Comparison of ENCODE assay signal across 18 cellular contexts in genomic region chr2:29688429-29688828, GRCh38.
A peak's percentile ranks its signal among the peaks of the same experiment; 100 is the strongest.
DNase-seq lines count a peak whose midpoint lies in the region; ATAC-seq, FAIRE-seq and TF ChIP-seq lines count a peak whose summit lies in the region.
"Had no signal": no experiment of that assay in that cellular context is flagged by ENCODE, and none has a peak within 500 bp of the region (broad histone marks: within the 10 kb centered on the region; RNA-seq: fewer than 3 reads in every experiment).

No MANE protein-coding gene starts in this region.

- H3K36me3 Mint-ChIP-seq in activated CD4-positive, alpha-beta T cell treated with anti-CD3 and anti-CD28 coated beads, Interleukin-2, amount 10 ng/mL, durations not matched to agents 24 days and 14 days (ENCODE audit: low read depth): no peaks in the 10 kb centered on the region
- H3K36me3 Mint-ChIP-seq in activated CD4-positive, alpha-beta T cell treated with anti-CD3 and anti-CD28 coated beads, Interleukin-2, amount 10 ng/mL, durations not matched to agents 7 days and 5 days (ENCODE audit: low read depth): no peaks in the 10 kb centered on the region

- H3K27ac ChIP-seq in mesenchymal stem cell (ENCODE audit: low read length, poor library complexity, severe bottlenecking) (no peak overlapping the region), pancreas (peak overlapping the region in 1 of 4 donors; percentile 8), gastrocnemius medialis (no peak overlapping the region)
- H3K27ac ChIP-seq: 22Rv1, A549, C4-2B had no signal

- CTCF ChIA-PET in activated CD4-positive, alpha-beta T cell treated with anti-CD3 and anti-CD28 coated beads, Interleukin-2, amount 10 ng/mL, durations not matched to agents 7 days and 5 days (lab: Charles Lee): no interaction called here

- no peak for TF ChIP-seq CTCF in pancreas (IDR thresholded peaks at IDR 0.05)
- no peak for TF ChIP-seq CTCF in gastrocnemius medialis (IDR thresholded peaks at IDR 0.05 in 4 of 5, conservative IDR thresholded peaks at IDR 0.05 in 1 of 5)

- peak in 3 of 4 donors; percentile 32 to 82 (median 51) for ATAC-seq in pancreas
- no peak for ATAC-seq in gastrocnemius medialis
- no peak for ATAC-seq in GM21447 (IDR thresholded peaks at IDR 0.05; ENCODE audit: unreplicated experiment)
- ATAC-seq: A549, GM12878 had no signal

- H3K36me3 ChIP-seq in mesenchymal stem cell (ENCODE audit: control insufficient read depth in 1 of 2, insufficient read depth in 2 of 2, low read depth in 1 of 2, low read length in 2 of 2): peaks cover 0 to 5% of the 10 kb centered on the region in 2 experiments
- no peaks in the 10 kb centered on the region for H3K36me3 ChIP-seq in pancreas
- H3K36me3 ChIP-seq in gastrocnemius medialis: no peaks in the 10 kb centered on the region

- H3K4me3 ChIP-seq in mesenchymal stem cell (ENCODE audit: insufficient read depth in 1 of 2, low read depth in 1 of 2, low read length in 2 of 2) (no peak overlapping the region), pancreas (no peak overlapping the region), gastrocnemius medialis (no peak overlapping the region)
- H3K4me3 ChIP-seq: A549, GM12878 had no signal

- no peak overlapping the region for H3K18ac ChIP-seq in mesenchymal stem cell (ENCODE audit: low read depth in 1 of 2, low read length in 2 of 2)

- no peaks in the 10 kb centered on the region for H3K79me1 ChIP-seq in mesenchymal stem cell (replicated peaks; ENCODE audit: low read length, poor library complexity, severe bottlenecking)

- H3K4me3 Mint-ChIP-seq in activated CD4-positive, alpha-beta T cell treated with anti-CD3 and anti-CD28 coated beads, Interleukin-2, amount 10 ng/mL, durations not matched to agents 24 days and 14 days: no peak overlapping the region
- H3K4me3 Mint-ChIP-seq in activated CD4-positive, alpha-beta T cell treated with anti-CD3 and anti-CD28 coated beads, Interleukin-2, amount 10 ng/mL, durations not matched to agents 7 days and 5 days: no peak overlapping the region
- H3K4me3 Mint-ChIP-seq: CD4-positive, alpha-beta T cell had no signal

- H4K91ac ChIP-seq in mesenchymal stem cell (ENCODE audit: low read length): no peak overlapping the region

- H3K4me1 Mint-ChIP-seq in activated CD4-positive, alpha-beta T cell treated with anti-CD3 and anti-CD28 coated beads, Interleukin-2, amount 10 ng/mL, durations not matched to agents 24 days and 14 days: no peaks in the 10 kb centered on the region
- H3K4me1 Mint-ChIP-seq in activated CD4-positive, alpha-beta T cell treated with anti-CD3 and anti-CD28 coated beads, Interleukin-2, amount 10 ng/mL, durations not matched to agents 7 days and 5 days: no peaks in the 10 kb centered on the region

- no peak overlapping the region for H3K14ac ChIP-seq in mesenchymal stem cell (ENCODE audit: low read length in 2 of 2)

- peak; percentile 3 for DNase-seq in activated CD4-positive, alpha-beta T cell treated with anti-CD3 and anti-CD28 coated beads, Interleukin-2, amount 10 ng/mL, durations not matched to agents 24 days and 14 days
- no peak for DNase-seq in activated CD4-positive, alpha-beta T cell treated with anti-CD3 and anti-CD28 coated beads, Interleukin-2, amount 10 ng/mL, durations not matched to agents 7 days and 5 days
- DNase-seq in NCI-H69 (lab: John Stamatoyannopoulos, UW) (peak; percentile 1), mesenchymal stem cell (no peak), pancreas (no peak), gastrocnemius medialis (no peak), NCI-H345 (lab: John Stamatoyannopoulos, UW) (no peak)
- DNase-seq: AML-193; CD4-positive, alpha-beta T cell; DMS79 treated with DMSO at 0.1 percent for 48 hours; GF-D8; HCEC 1CT had no signal

- intact Hi-C loops in activated CD4-positive, alpha-beta T cell treated with anti-CD3 and anti-CD28 coated beads, Interleukin-2, amount 10 ng/mL, durations not matched to agents 24 days and 14 days (cut with micrococcal nuclease): no loop called here
- intact Hi-C loops in pancreas (cut with DNase I) (no loop called here), gastrocnemius medialis (cut with DNase I; ENCODE audit: low total_unique reads) (no loop called here)

- H3K4ac ChIP-seq in mesenchymal stem cell (ENCODE audit: low read depth in 1 of 2, low read length in 2 of 2): no peak overlapping the region

- no peak for FAIRE-seq in pancreas (lab: Jason Lieb, UNC)
- FAIRE-seq: A549, GM12878, H54 had no signal

- peaks cover 0 to 3% of the 10 kb centered on the region in 2 experiments for H3K27me3 ChIP-seq in mesenchymal stem cell (ENCODE audit: control insufficient read depth in 1 of 2, insufficient read depth in 1 of 2, low read length in 2 of 2)
- H3K27me3 ChIP-seq in pancreas: no peaks in the 10 kb centered on the region
- H3K27me3 ChIP-seq in gastrocnemius medialis: no peaks in the 10 kb centered on the region

- no peak overlapping the region for H2BK12ac ChIP-seq in mesenchymal stem cell (ENCODE audit: low read length in 2 of 2)

- no CpG with 5 or more reads among the region's 2 CpGs for WGBS in mesenchymal stem cell
- 68 to 76% methylated on average over 2 of the region's 2 CpGs for WGBS in pancreas, 2 donors

- H3K27ac Mint-ChIP-seq in activated CD4-positive, alpha-beta T cell treated with anti-CD3 and anti-CD28 coated beads, Interleukin-2, amount 10 ng/mL, durations not matched to agents 24 days and 14 days: no peak overlapping the region
- H3K27ac Mint-ChIP-seq in activated CD4-positive, alpha-beta T cell treated with anti-CD3 and anti-CD28 coated beads, Interleukin-2, amount 10 ng/mL, durations not matched to agents 7 days and 5 days: no peak overlapping the region
- H3K27ac Mint-ChIP-seq: CD4-positive, alpha-beta T cell had no signal

- no peak overlapping the region for H2AK5ac ChIP-seq in mesenchymal stem cell (ENCODE audit: low read length, severe bottlenecking)

- no peak overlapping the region for H2BK5ac ChIP-seq in mesenchymal stem cell (ENCODE audit: low read depth, low read length, poor library complexity, severe bottlenecking)

- no peak overlapping the region for H4K8ac ChIP-seq in mesenchymal stem cell (ENCODE audit: low read length)

- H3K4me2 ChIP-seq in mesenchymal stem cell (ENCODE audit: low read length, poor library complexity, severe bottlenecking): no peak overlapping the region
- H3K4me2 ChIP-seq: A549 had no signal

- H2BK120ac ChIP-seq in mesenchymal stem cell (ENCODE audit: low read depth, low read length): peak overlapping the region; percentile 34

- no peak overlapping the region for H2AFZ ChIP-seq in mesenchymal stem cell (ENCODE audit: low read depth, low read length)

- TF ChIP-seq POLR2A in gastrocnemius medialis (IDR thresholded peaks at IDR 0.05): no peak

- H3K27me3 Mint-ChIP-seq in activated CD4-positive, alpha-beta T cell treated with anti-CD3 and anti-CD28 coated beads, Interleukin-2, amount 10 ng/mL, durations not matched to agents 24 days and 14 days: no peaks in the 10 kb centered on the region
- H3K27me3 Mint-ChIP-seq in activated CD4-positive, alpha-beta T cell treated with anti-CD3 and anti-CD28 coated beads, Interleukin-2, amount 10 ng/mL, durations not matched to agents 7 days and 5 days: peaks cover 4% of the 10 kb centered on the region

- H3K23ac ChIP-seq in mesenchymal stem cell (ENCODE audit: low read length in 2 of 2): no peak overlapping the region

- POLR2A ChIA-PET in activated CD4-positive, alpha-beta T cell treated with anti-CD3 and anti-CD28 coated beads, Interleukin-2, amount 10 ng/mL, durations not matched to agents 7 days and 5 days (lab: Charles Lee): no interaction called here

- H3K9me3 ChIP-seq in mesenchymal stem cell (ENCODE audit: control insufficient read depth, low read length) (peaks cover 5% of the 10 kb centered on the region), pancreas (no peaks in the 10 kb centered on the region), gastrocnemius medialis (no peaks in the 10 kb centered on the region)
- H3K9me3 ChIP-seq: A549 had no signal

- H3K4me1 ChIP-seq in mesenchymal stem cell (ENCODE audit: control insufficient read depth, insufficient read depth, low read depth, low read length) (no peaks in the 10 kb centered on the region), pancreas (no peaks in the 10 kb centered on the region), gastrocnemius medialis (no peaks in the 10 kb centered on the region)
- H3K4me1 ChIP-seq: A549 had no signal

- no peak overlapping the region for H2BK15ac ChIP-seq in mesenchymal stem cell (ENCODE audit: low read depth, poor library complexity, severe bottlenecking)

- no peaks in the 10 kb centered on the region for H3K9me3 Mint-ChIP-seq in activated CD4-positive, alpha-beta T cell treated with anti-CD3 and anti-CD28 coated beads, Interleukin-2, amount 10 ng/mL, durations not matched to agents 24 days and 14 days
- no peaks in the 10 kb centered on the region for H3K9me3 Mint-ChIP-seq in activated CD4-positive, alpha-beta T cell treated with anti-CD3 and anti-CD28 coated beads, Interleukin-2, amount 10 ng/mL, durations not matched to agents 7 days and 5 days
- H3K9me3 Mint-ChIP-seq: CD4-positive, alpha-beta T cell had no signal

- H3K9ac ChIP-seq in mesenchymal stem cell (ENCODE audit: low read length): no peak overlapping the region

- in situ Hi-C loops in gastrocnemius medialis (cut with MboI; ENCODE audit: low sequenced_read_pairs in 4 of 4): no loop called here

Comparison
In these comparisons a context has a peak if more than half of its experiments do, and no peak if none do; other contexts are left out.
1. DNase-seq: peak in activated CD4-positive, alpha-beta T cell treated with anti-CD3 and anti-CD28 coated beads, Interleukin-2, amount 10 ng/mL, durations not matched to agents 24 days and 14 days (single experiment) and NCI-H69 (single experiment); none in activated CD4-positive, alpha-beta T cell treated with anti-CD3 and anti-CD28 coated beads, Interleukin-2, amount 10 ng/mL, durations not matched to agents 7 days and 5 days (single experiment), mesenchymal stem cell (single experiment), pancreas (0 of 6), gastrocnemius medialis (0 of 2) and NCI-H345 (single experiment).
2. ATAC-seq: peak in pancreas (3 of 4); none in gastrocnemius medialis (0 of 2) and GM21447 (single experiment).